7 cellular contexts compared by ENCODE assay signal in genomic region chr9:130681769-130682489, GRCh38. TPM values are rescaled to one million over a fixed set of nuclear protein-coding genes. Genes with fewer than 3 reads are reported as not detected.
DNase-seq lines count a peak whose midpoint lies in the region; ATAC-seq and TF ChIP-seq lines count a peak whose summit lies in the region.

No MANE protein-coding gene starts in this region.

- H3K4me1 Mint-ChIP-seq in activated naive CD8-positive, alpha-beta T cell (ENCODE audit: low read depth), result peaks cover 5% of the 10 kb centered on the region

- no peak for TF ChIP-seq CTCF in smooth muscle cell (IDR thresholded peaks at IDR 0.05; ENCODE audit: borderline replicate concordance, insufficient read depth, poor library complexity, severe bottlenecking)

- H3K27ac ChIP-seq in smooth muscle cell (ENCODE audit: low read depth), result no peak overlapping the region

- peak; percentile 31 for ATAC-seq in GM18502 (IDR thresholded peaks at IDR 0.05; ENCODE audit: poor library complexity, unreplicated experiment)
- no peak for ATAC-seq in HG03159 (IDR thresholded peaks at IDR 0.05; ENCODE audit: unreplicated experiment)

- no peaks in the 10 kb centered on the region for H3K9me3 Mint-ChIP-seq in activated naive CD8-positive, alpha-beta T cell (ENCODE audit: low read depth)

- H3K36me3 ChIP-seq in iPS-15b (ENCODE audit: control insufficient read depth, insufficient read depth, low read length) (no peaks in the 10 kb centered on the region), smooth muscle cell (ENCODE audit: low read depth) (no peaks in the 10 kb centered on the region)

- DNase-seq in LoVo (ENCODE audit: low spot score) (peak; percentile 14), smooth muscle cell (lab: John Stamatoyannopoulos, UW; ENCODE audit: unreplicated experiment) (no peak), DMS153 (lab: John Stamatoyannopoulos, UW) (no peak)

- H3K27me3 ChIP-seq in iPS-15b (ENCODE audit: control insufficient read depth, insufficient read depth, low read length) (peaks cover 45% of the 10 kb centered on the region), smooth muscle cell (ENCODE audit: low read depth) (peaks cover 23% of the 10 kb centered on the region)

- 4% methylated on average over 40 of the region's 45 CpGs for WGBS in smooth muscle cell (ENCODE audit: low lambda C conversion rate)

- H3K9ac ChIP-seq in iPS-15b (ENCODE audit: low read depth, low read length) (no peak overlapping the region), smooth muscle cell (ENCODE audit: low read depth) (no peak overlapping the region)

- peak overlapping the region; percentile 95 for H3K4me3 Mint-ChIP-seq in activated naive CD8-positive, alpha-beta T cell

- H3K9me3 ChIP-seq in iPS-15b (ENCODE audit: control insufficient read depth, insufficient read depth, low read length) (no peaks in the 10 kb centered on the region), smooth muscle cell (replicated peaks; ENCODE audit: low read depth) (no peaks in the 10 kb centered on the region)

- no peaks in the 10 kb centered on the region for H3K27me3 Mint-ChIP-seq in activated naive CD8-positive, alpha-beta T cell

- H4K20me1 ChIP-seq in smooth muscle cell (ENCODE audit: low read depth), result no peaks in the 10 kb centered on the region

- peak overlapping the region; percentile 51 for H3K4me3 ChIP-seq in iPS-15b (ENCODE audit: low read depth, low read length)
- H3K4me3 ChIP-seq in smooth muscle cell, result peak overlapping the region; percentile 59

- peak overlapping the region; percentile 97 for H3K4me2 ChIP-seq in smooth muscle cell

- no peaks in the 10 kb centered on the region for H3K4me1 ChIP-seq in iPS-15b (ENCODE audit: control insufficient read depth, insufficient read depth, low read length)
- H3K4me1 ChIP-seq in smooth muscle cell (ENCODE audit: low read depth), result no peaks in the 10 kb centered on the region

- H3K27ac Mint-ChIP-seq in activated naive CD8-positive, alpha-beta T cell, result no peak overlapping the region

- H3K36me3 Mint-ChIP-seq in activated naive CD8-positive, alpha-beta T cell, result no peaks in the 10 kb centered on the region

- H3F3A ChIP-seq in smooth muscle cell (ENCODE audit: low read depth), result no peaks in the 10 kb centered on the region

- H3K79me2 ChIP-seq in smooth muscle cell (ENCODE audit: low read depth), result no peaks in the 10 kb centered on the region

- H2AFZ ChIP-seq in smooth muscle cell (ENCODE audit: low read depth), result peak overlapping the region; percentile 92

RNA-seq across cellular contexts. Expression of gene EXOSC2, which starts 11.7 kb away (rescaled TPM):
- total RNA-seq in smooth muscle cell, result 12.1 and 14.7 TPM in 2 replicates
- polyA plus RNA-seq in smooth muscle cell, result 15.8 and 17.3 TPM in 2 replicates

RNA-seq across cellular contexts. Expression of gene PRDM12, which starts 17.5 kb away (rescaled TPM):
- not detected in 2 replicates for total RNA-seq in smooth muscle cell
- 0.12 TPM in 1 of 2 replicates, not detected in the other for polyA plus RNA-seq in smooth muscle cell
